17 cellular contexts compared by ENCODE assay signal in genomic region chr1:54396280-54396903, GRCh38. TPM values are rescaled to one million over a fixed set of nuclear protein-coding genes. Genes with fewer than 3 reads are reported as not detected.
A peak's percentile ranks its signal among the peaks of the same experiment; 100 is the strongest.
DNase-seq lines count a peak whose midpoint lies in the region; ATAC-seq and TF ChIP-seq lines count a peak whose summit lies in the region.
"Had no signal": no experiment of that assay in that cellular context is flagged by ENCODE, and none has a peak within 500 bp of the region (broad histone marks: within the 10 kb centered on the region; RNA-seq: fewer than 3 reads in every experiment).

No MANE protein-coding gene starts in this region.

- H3K9me3 ChIP-seq in heart left ventricle (no peaks in the 10 kb centered on the region), BE2C (no peaks in the 10 kb centered on the region)
- H3K9me3 ChIP-seq: tibial nerve had no signal

- CTCF ChIA-PET in WTC11 (lab: Charles Lee), result interaction anchor here (0.6 to 3.2 kb wide), 5 partner anchors 86 to 272 kb away, joined by 3 to 14 read pairs (median 3); no protein-coding TSS in a partner anchor

- TF ChIP-seq CTCF in WTC11 (IDR thresholded peaks at IDR 0.05) (no peak), heart left ventricle (IDR thresholded peaks at IDR 0.05) (no peak), neural crest cell (conservative IDR thresholded peaks at IDR 0.05) (no peak), CD14-positive monocyte (IDR thresholded peaks at IDR 0.05) (no peak), BE2C (IDR thresholded peaks at IDR 0.05; ENCODE audit: low read depth, low read length) (no peak)

- H3K36me3 ChIP-seq in heart left ventricle (peaks cover 0 to 81% (median 60%) of the 10 kb centered on the region in 9 donors), BE2C (peaks cover 63% of the 10 kb centered on the region)

- intact Hi-C loops in heart left ventricle (cut with DNase I) (loop anchor here in 3 of 10 donors (2.0 to 5.0 kb wide), 3 partner anchors 18 to 74 kb away; no protein-coding TSS in a partner anchor), CD14-positive monocyte (cut with micrococcal nuclease) (no loop called here)

- H3K9me3 Mint-ChIP-seq in WTC11 (no peaks in the 10 kb centered on the region), neural crest cell (no peaks in the 10 kb centered on the region), CD14-positive monocyte (peaks cover 0 to 5% (median 0%) of the 10 kb centered on the region in 7 donors)
- H3K9me3 Mint-ChIP-seq: activated T-cell treated with anti-CD3 and anti-CD28 coated beads, Interleukin-2, amount 50 U/mL, for 24 hours had no signal

- peaks cover 64% of the 10 kb centered on the region for H3K36me3 Mint-ChIP-seq in WTC11
- H3K36me3 Mint-ChIP-seq in neural crest cell (ENCODE audit: low read depth), result peaks cover 37% of the 10 kb centered on the region
- H3K36me3 Mint-ChIP-seq in CD14-positive monocyte, result peaks cover 81 to 91% of the 10 kb centered on the region in 2 donors

- H3K27ac ChIP-seq in heart left ventricle, result peak overlapping the region in 11 of 12 donors; percentile 37 to 80 (median 63)

- no peaks in the 10 kb centered on the region for H3K27me3 Mint-ChIP-seq in WTC11 (ENCODE audit: low read depth)
- no peaks in the 10 kb centered on the region for H3K27me3 Mint-ChIP-seq in neural crest cell (ENCODE audit: low read depth)
- no peaks in the 10 kb centered on the region for H3K27me3 Mint-ChIP-seq in CD14-positive monocyte (ENCODE audit: low read depth in 3 of 3)
- H3K27me3 Mint-ChIP-seq: activated CD4-positive, alpha-beta T cell treated with anti-CD3 and anti-CD28 coated beads for 36 hours; activated T-cell treated with anti-CD3 and anti-CD28 coated beads, Interleukin-2, amount 50 U/mL, for 24 hours had no signal

- H3K4me3 ChIP-seq in heart left ventricle (no peak overlapping the region), BE2C (ENCODE audit: low read depth, low read length) (no peak overlapping the region)
- H3K4me3 ChIP-seq: tibial nerve had no signal

- H3K27ac Mint-ChIP-seq in WTC11 (peak overlapping the region; percentile 43; the same call in 1 of the 2 replicates), neural crest cell (ENCODE audit: unreplicated experiment) (no peak overlapping the region), CD14-positive monocyte (no peak overlapping the region)
- H3K27ac Mint-ChIP-seq: activated CD4-positive, alpha-beta T cell treated with anti-CD3 and anti-CD28 coated beads for 36 hours; activated T-cell treated with anti-CD3 and anti-CD28 coated beads, Interleukin-2, amount 50 U/mL, for 24 hours had no signal

- no peak for TF ChIP-seq POLR2A in heart left ventricle (IDR thresholded peaks at IDR 0.05)

- H3K4me1 Mint-ChIP-seq in WTC11 (peaks cover 44% of the 10 kb centered on the region), neural crest cell (peaks cover 54% of the 10 kb centered on the region), CD14-positive monocyte (peaks cover 13% of the 10 kb centered on the region)

- POLR2A ChIA-PET in WTC11 (lab: Charles Lee), result interaction anchor here (1.0 to 2.2 kb wide), 2 partner anchors 10 to 11 kb away, joined by 3 to 8 read pairs; partner anchors contain the start of gene SSBP3

- no peak overlapping the region for H3K4me3 Mint-ChIP-seq in WTC11
- H3K4me3 Mint-ChIP-seq in neural crest cell, result peak overlapping the region; percentile 20
- H3K4me3 Mint-ChIP-seq in CD14-positive monocyte, result no peak overlapping the region
- H3K4me3 Mint-ChIP-seq: activated CD4-positive, alpha-beta T cell treated with anti-CD3 and anti-CD28 coated beads for 36 hours; activated T-cell treated with anti-CD3 and anti-CD28 coated beads, Interleukin-2, amount 50 U/mL, for 24 hours had no signal

- H3K27me3 ChIP-seq in heart left ventricle (no peaks in the 10 kb centered on the region), BE2C (no peaks in the 10 kb centered on the region)
- H3K27me3 ChIP-seq: tibial nerve had no signal

- DNase-seq in C1 segment of cervical spinal cord (lab: John Stamatoyannopoulos, UW) (peak in 10 of 14 donors; percentile 18 to 66 (median 38)), WTC11 (ENCODE audit: low spot score) (no peak), heart left ventricle (peak in 1 of 5 donors; percentile 37), neural crest cell (ENCODE audit: low read depth, low spot score) (no peak), CD14-positive monocyte (ENCODE audit: low spot score) (no peak), BE2C (no peak)
- DNase-seq: activated CD4-positive, alpha-beta T cell treated with anti-CD3 and anti-CD28 coated beads for 36 hours; activated T-cell treated with anti-CD3 and anti-CD28 coated beads, Interleukin-2, amount 50 U/mL, for 24 hours; DMS 273 treated with DMSO at 0.1 percent for 48 hours; effector CD8-positive, alpha-beta T cell; left colon; NCI-H1436 treated with DMSO at 0.1 percent for 48 hours; NCI-H524 had no signal

- H3K4me1 ChIP-seq in heart left ventricle, result peaks cover 0 to 83% (median 22%) of the 10 kb centered on the region in 12 donors
- H3K4me1 ChIP-seq in BE2C, result no peaks in the 10 kb centered on the region

- ATAC-seq in WTC11, result no peak
- peak; percentile 3 to 46 (median 40) for ATAC-seq in heart left ventricle
- ATAC-seq in GM18498 (IDR thresholded peaks at IDR 0.05; ENCODE audit: unreplicated experiment), result no peak
- ATAC-seq in esophagus mucosa, result no peak
- ATAC-seq: activated CD4-positive, alpha-beta T cell treated with anti-CD3 and anti-CD28 coated beads for 36 hours; HCT116 had no signal

- whole genome bisulfite sequencing in heart left ventricle, 4 donors, result 49 to 64% (median 57%) methylated on average over 8 of the region's 8 CpGs

TF ChIP-seq in WTC11, 78 proteins besides CTCF, POLR2A, EP300 and RAD21:
- TF ChIP-seq CREM (CRISPR knock-in tag; IDR thresholded peaks at IDR 0.05) (no peak), ATF2 (CRISPR knock-in tag; IDR thresholded peaks at IDR 0.05; ENCODE audit: borderline replicate concordance, low read depth) (no peak), ZNF317 (CRISPR knock-in tag; IDR thresholded peaks at IDR 0.05; ENCODE audit: borderline replicate concordance, low read depth) (no peak), ZNF138 (CRISPR knock-in tag; conservative IDR thresholded peaks at IDR 0.05) (no peak), IRF2 (CRISPR knock-in tag; IDR thresholded peaks at IDR 0.05; ENCODE audit: borderline replicate concordance, low read depth) (no peak)
- TF ChIP-seq, protein P1, sequence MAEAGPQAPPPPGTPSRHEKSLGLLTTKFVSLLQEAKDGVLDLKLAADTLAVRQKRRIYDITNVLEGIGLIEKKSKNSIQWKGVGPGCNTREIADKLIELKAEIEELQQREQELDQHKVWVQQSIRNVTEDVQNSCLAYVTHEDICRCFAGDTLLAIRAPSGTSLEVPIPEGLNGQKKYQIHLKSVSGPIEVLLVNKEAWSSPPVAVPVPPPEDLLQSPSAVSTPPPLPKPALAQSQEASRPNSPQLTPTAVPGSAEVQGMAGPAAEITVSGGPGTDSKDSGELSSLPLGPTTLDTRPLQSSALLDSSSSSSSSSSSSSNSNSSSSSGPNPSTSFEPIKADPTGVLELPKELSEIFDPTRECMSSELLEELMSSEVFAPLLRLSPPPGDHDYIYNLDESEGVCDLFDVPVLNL (CRISPR knock-in tag; IDR thresholded peaks at IDR 0.05; ENCODE audit: borderline replicate concordance, low read depth), result no peak

RNA-seq across cellular contexts. Expression of gene SSBP3, which starts 9.8 kb away (rescaled TPM):
- total RNA-seq in WTC11 (2021) (98.8 to 115 TPM (median 105 TPM) in 3 replicates), heart left ventricle (10 to 100 TPM; 20.8 to 61.8 (median 48.3) TPM), neural crest cell (94.3 and 99.0 TPM in 2 replicates), esophagus mucosa (39.3 TPM)
- polyA plus RNA-seq in heart left ventricle (10 to 100 TPM; 21.4 to 30.7 TPM), CD14-positive monocyte (1 to 10 TPM; 4.1 to 4.3 TPM)
- polyA plus RNA-seq in BE2C (2012; ENCODE audit: insufficient read depth, insufficient read length, low read depth), result 91.5 TPM

Comparison
In these comparisons a context has a peak if more than half of its experiments do, and no peak if none do; other contexts are left out.
1. DNase-seq: peak in C1 segment of cervical spinal cord (10 of 14); none in WTC11 (single experiment), neural crest cell (single experiment), CD14-positive monocyte (single experiment) and BE2C (single experiment).
2. ATAC-seq: peak in heart left ventricle (4 of 4); none in WTC11 (single experiment), GM18498 (single experiment) and esophagus mucosa (single experiment).